Comparison of ENCODE assay signal across 16 cellular contexts in the genomic region with DNA sequence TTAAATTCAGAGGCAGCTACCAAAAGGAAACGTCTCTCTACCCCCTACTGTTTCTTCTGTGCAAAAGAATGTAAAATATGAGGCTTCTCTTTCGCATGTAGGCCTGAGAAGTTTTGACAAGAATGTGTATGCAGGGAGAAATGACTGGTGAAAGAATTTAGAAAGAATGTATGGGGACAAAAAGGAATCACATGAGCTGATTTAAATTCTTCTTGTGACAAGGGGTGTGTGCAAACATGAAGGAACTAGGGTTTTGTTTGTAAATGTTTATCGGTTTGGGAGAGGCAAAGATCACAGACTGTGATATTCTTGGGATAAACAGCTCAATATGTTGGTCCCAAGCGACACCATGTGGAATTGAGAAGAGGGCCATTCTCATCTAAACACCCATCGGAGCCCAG.
DNase-seq lines count a peak whose midpoint lies in the region; ATAC-seq and TF ChIP-seq lines count a peak whose summit lies in the region.
"Had no signal": no experiment of that assay in that cellular context is flagged by ENCODE, and none has a peak within 500 bp of the region (broad histone marks: within the 10 kb centered on the region; RNA-seq: fewer than 3 reads in every experiment).

No MANE protein-coding gene starts in this region.

- peak overlapping the region; percentile 21; the same call in 1 of the 2 replicates for H3K9ac ChIP-seq in HUES64 (ENCODE audit: low read depth, low read length)

- CTCF ChIA-PET in BJ (lab: Yijun Ruan, JAX), result interaction anchor here (0.7 to 0.8 kb wide), 2 partner anchors 21 to 1520 kb away, joined by 3 read pairs; no protein-coding TSS in a partner anchor

- no peak overlapping the region for H3K4me3 Mint-ChIP-seq in activated naive CD8-positive, alpha-beta T cell treated with anti-CD3 and anti-CD28 coated beads, Interleukin-2, amount 50 U/mL, for 24 hours
- H3K4me3 Mint-ChIP-seq: activated B cell treated with CpG ODN at 0.5 μM for 24 hours; activated naive CD8-positive, alpha-beta T cell treated with anti-CD3 and anti-CD28 coated beads, Interleukin-2, amount 10 ng/mL, durations not matched to agents 7 days and 5 days had no signal

- ATAC-seq in upper lobe of left lung (ENCODE audit: low FRiP score in 2 of 2) (no peak), left lung (no peak), GM18907 (IDR thresholded peaks at IDR 0.05; ENCODE audit: unreplicated experiment) (no peak)
- ATAC-seq in activated naive CD8-positive, alpha-beta T cell treated with anti-CD3 and anti-CD28 coated beads, Interleukin-2, amount 50 U/mL, for 24 hours, result no peak

- H3K36me3 ChIP-seq in BJ (ENCODE audit: control insufficient read depth, insufficient read depth, low read length) (no peaks in the 10 kb centered on the region), HUES64 (ENCODE audit: insufficient read depth, low read length) (no peaks in the 10 kb centered on the region), neuron (ENCODE audit: insufficient read depth, low read length) (no peaks in the 10 kb centered on the region), upper lobe of left lung (no peaks in the 10 kb centered on the region), left lung (no peaks in the 10 kb centered on the region)
- H3K36me3 ChIP-seq: esophagus squamous epithelium had no signal

- peaks cover 23% of the 10 kb centered on the region for H3K4me1 ChIP-seq in HUES64 (ENCODE audit: insufficient read depth, low read length)
- H3K4me1 ChIP-seq in neuron (ENCODE audit: insufficient read depth, low read length), result peaks cover 13% of the 10 kb centered on the region
- H3K4me1 ChIP-seq in upper lobe of left lung, result no peaks in the 10 kb centered on the region
- no peaks in the 10 kb centered on the region for H3K4me1 ChIP-seq in left lung
- H3K4me1 ChIP-seq: esophagus squamous epithelium had no signal

- intact Hi-C loops in left lung (cut with DNase I), result no loop called here

- H3K27ac Mint-ChIP-seq in activated naive CD8-positive, alpha-beta T cell treated with anti-CD3 and anti-CD28 coated beads, Interleukin-2, amount 50 U/mL, for 24 hours, result no peak overlapping the region
- H3K27ac Mint-ChIP-seq: activated B cell treated with CpG ODN at 0.5 μM for 24 hours; activated naive CD8-positive, alpha-beta T cell treated with anti-CD3 and anti-CD28 coated beads, Interleukin-2, amount 10 ng/mL, durations not matched to agents 7 days and 5 days had no signal

- 48% methylated on average over 5 of the region's 5 CpGs for WGBS in HUES64
- WGBS in upper lobe of left lung, 2 donors, result 56 to 70% methylated on average over 5 of the region's 5 CpGs

- H3K9me3 Mint-ChIP-seq in activated naive CD8-positive, alpha-beta T cell treated with anti-CD3 and anti-CD28 coated beads, Interleukin-2, amount 50 U/mL, for 24 hours, result no peaks in the 10 kb centered on the region
- H3K9me3 Mint-ChIP-seq: activated B cell treated with CpG ODN at 0.5 μM for 24 hours; activated naive CD8-positive, alpha-beta T cell treated with anti-CD3 and anti-CD28 coated beads, Interleukin-2, amount 10 ng/mL, durations not matched to agents 7 days and 5 days had no signal

- DNase-seq in BJ (ENCODE audit: low read depth) (peak; percentile 41), epithelial cell of proximal tubule (ENCODE audit: low read depth) (peak; percentile 4), upper lobe of left lung (no peak), left lung (no peak)
- DNase-seq in activated naive CD8-positive, alpha-beta T cell treated with anti-CD3 and anti-CD28 coated beads, Interleukin-2, amount 50 U/mL, for 24 hours, result no peak
- DNase-seq: activated B cell treated with CpG ODN at 0.5 μM for 24 hours; activated naive CD8-positive, alpha-beta T cell treated with anti-CD3 and anti-CD28 coated beads, Interleukin-2, amount 10 ng/mL, durations not matched to agents 7 days and 5 days; C1 segment of cervical spinal cord; esophagus squamous epithelium; GDM1; retina; stimulated activated CD4-positive, alpha-beta T cell treated with anti-CD3 and anti-CD28 coated beads, Interleukin-2, amount 100 ng/mL, for 48 hours had no signal

- H3K27me3 ChIP-seq in BJ (ENCODE audit: control insufficient read depth, insufficient read depth, low read length) (no peaks in the 10 kb centered on the region), HUES64 (ENCODE audit: insufficient read depth, low read length) (no peaks in the 10 kb centered on the region), neuron (ENCODE audit: insufficient read depth, low read length) (no peaks in the 10 kb centered on the region), upper lobe of left lung (no peaks in the 10 kb centered on the region), left lung (peaks cover 5 to 29% of the 10 kb centered on the region in 2 donors)
- H3K27me3 ChIP-seq: esophagus squamous epithelium had no signal

- H3K27ac ChIP-seq in HUES64 (ENCODE audit: low read depth, low read length), result peak overlapping the region; percentile 91
- H3K27ac ChIP-seq in upper lobe of left lung, result no peak overlapping the region
- H3K27ac ChIP-seq in left lung, result no peak overlapping the region
- H3K27ac ChIP-seq: coronary artery, esophagus squamous epithelium had no signal

- TF ChIP-seq EP300 in upper lobe of left lung (IDR thresholded peaks at IDR 0.05), result no peak

- no peak for TF ChIP-seq POLR2A in upper lobe of left lung (IDR thresholded peaks at IDR 0.05)

- POLR2A ChIA-PET in BJ (lab: Charles Lee), result interaction anchor here (0.6 kb wide), 1 partner anchor 8 kb away, joined by 3 read pairs; no protein-coding TSS in a partner anchor

- H3K4me3 ChIP-seq in BJ (ENCODE audit: low read depth, low read length), result no peak overlapping the region
- H3K4me3 ChIP-seq in HUES64 (ENCODE audit: low read length), result no peak overlapping the region
- no peak overlapping the region for H3K4me3 ChIP-seq in epithelial cell of proximal tubule (ENCODE audit: low read depth, low read length)
- no peak overlapping the region for H3K4me3 ChIP-seq in neuron (ENCODE audit: low read length)
- H3K4me3 ChIP-seq in upper lobe of left lung, result no peak overlapping the region
- no peak overlapping the region for H3K4me3 ChIP-seq in left lung
- H3K4me3 ChIP-seq: coronary artery, esophagus squamous epithelium had no signal

- H3K4me1 Mint-ChIP-seq in activated naive CD8-positive, alpha-beta T cell treated with anti-CD3 and anti-CD28 coated beads, Interleukin-2, amount 50 U/mL, for 24 hours, result no peaks in the 10 kb centered on the region
- H3K4me1 Mint-ChIP-seq: activated naive CD8-positive, alpha-beta T cell treated with anti-CD3 and anti-CD28 coated beads, Interleukin-2, amount 10 ng/mL, durations not matched to agents 7 days and 5 days had no signal

- no peaks in the 10 kb centered on the region for H3K9me3 ChIP-seq in HUES64 (ENCODE audit: insufficient read depth, low read depth, low read length)
- H3K9me3 ChIP-seq in neuron (ENCODE audit: low read length), result no peaks in the 10 kb centered on the region
- H3K9me3 ChIP-seq in upper lobe of left lung, result no peaks in the 10 kb centered on the region
- H3K9me3 ChIP-seq in left lung, result no peaks in the 10 kb centered on the region
- H3K9me3 ChIP-seq: esophagus squamous epithelium had no signal

- H2AFZ ChIP-seq in neuron (ENCODE audit: low read depth, low read length), result peak overlapping the region; percentile 55

- no peak for TF ChIP-seq CTCF in BJ (IDR thresholded peaks at IDR 0.05; ENCODE audit: insufficient read depth, low read depth, low read length)
- no peak for TF ChIP-seq CTCF in epithelial cell of proximal tubule (conservative IDR thresholded peaks at IDR 0.05; ENCODE audit: low read depth, low read length)
- no peak for TF ChIP-seq CTCF in upper lobe of left lung (IDR thresholded peaks at IDR 0.05)
- TF ChIP-seq CTCF in left lung (IDR thresholded peaks at IDR 0.05), result no peak

- H3K27me3 Mint-ChIP-seq in activated naive CD8-positive, alpha-beta T cell treated with anti-CD3 and anti-CD28 coated beads, Interleukin-2, amount 50 U/mL, for 24 hours, result no peaks in the 10 kb centered on the region
- H3K27me3 Mint-ChIP-seq: activated B cell treated with CpG ODN at 0.5 μM for 24 hours; activated naive CD8-positive, alpha-beta T cell treated with anti-CD3 and anti-CD28 coated beads, Interleukin-2, amount 10 ng/mL, durations not matched to agents 7 days and 5 days had no signal

- H3K36me3 Mint-ChIP-seq in activated naive CD8-positive, alpha-beta T cell treated with anti-CD3 and anti-CD28 coated beads, Interleukin-2, amount 50 U/mL, for 24 hours (ENCODE audit: low read depth), result no peaks in the 10 kb centered on the region
- H3K36me3 Mint-ChIP-seq: activated naive CD8-positive, alpha-beta T cell treated with anti-CD3 and anti-CD28 coated beads, Interleukin-2, amount 10 ng/mL, durations not matched to agents 7 days and 5 days had no signal

Comparison
In these comparisons a context has a peak if more than half of its experiments do, and no peak if none do; other contexts are left out.
1. DNase-seq: peak in BJ (single experiment) and epithelial cell of proximal tubule (single experiment); none in upper lobe of left lung (0 of 2), left lung (0 of 2) and activated naive CD8-positive, alpha-beta T cell treated with anti-CD3 and anti-CD28 coated beads, Interleukin-2, amount 50 U/mL, for 24 hours (single experiment).